Comparison of ENCODE assay signal across 26 cellular contexts in the genomic region with DNA sequence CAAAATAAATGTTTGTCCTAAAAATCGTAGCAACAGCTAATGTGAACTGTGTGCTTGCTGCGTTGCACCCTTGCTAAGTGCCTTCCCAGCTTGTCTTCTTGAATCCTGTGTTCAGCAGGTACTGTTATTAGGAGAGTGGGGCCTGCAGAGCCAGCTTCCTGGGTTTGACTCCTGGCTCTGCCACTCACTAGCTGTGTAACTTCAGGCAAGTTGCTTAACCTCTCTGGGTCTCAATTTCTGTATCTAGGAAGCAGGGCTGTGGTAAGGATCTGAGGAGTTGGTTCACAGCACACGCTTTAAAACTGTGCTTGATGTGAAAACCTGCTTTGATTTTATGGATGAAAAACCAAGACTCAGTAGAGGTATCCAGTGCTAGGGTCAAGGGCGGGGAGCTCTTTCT. TPM values are rescaled to one million over a fixed set of nuclear protein-coding genes. Genes with fewer than 3 reads are reported as not detected.
DNase-seq lines count a peak whose midpoint lies in the region; ATAC-seq and TF ChIP-seq lines count a peak whose summit lies in the region.
"Had no signal": no experiment of that assay in that cellular context is flagged by ENCODE, and none has a peak within 500 bp of the region (broad histone marks: within the 10 kb centered on the region; RNA-seq: fewer than 3 reads in every experiment).

No MANE protein-coding gene starts in this region.

- H3K4me1 ChIP-seq in left lung, result peaks cover 66 to 73% of the 10 kb centered on the region in 2 donors
- H3K4me1 ChIP-seq in stomach smooth muscle (ENCODE audit: control insufficient read depth, insufficient read depth, low read length), result peaks cover 97% of the 10 kb centered on the region
- H3K4me1 ChIP-seq in OCI-LY7 (ENCODE audit: insufficient read depth, low read length, poor library complexity, severe bottlenecking), result no peaks in the 10 kb centered on the region

- BruUV-seq in OCI-LY7 (replicated peaks; lab: Mats Ljungman, UMichigan), result no TSS peak

- intact Hi-C loops in left lung (cut with DNase I) (no loop called here), OCI-LY7 (cut with micrococcal nuclease; ENCODE audit: unreplicated experiment) (no loop called here)

- no peak overlapping the region for H3K9ac ChIP-seq in stomach smooth muscle (ENCODE audit: low read length in 2 of 2)

- H3K9me3 ChIP-seq in left lung, result no peaks in the 10 kb centered on the region
- no peaks in the 10 kb centered on the region for H3K9me3 ChIP-seq in stomach smooth muscle (ENCODE audit: control insufficient read depth in 2 of 2, low read length in 2 of 2)
- H3K9me3 ChIP-seq in OCI-LY7 (ENCODE audit: low read length), result no peaks in the 10 kb centered on the region

- H3K36me3 ChIP-seq in left lung (no peaks in the 10 kb centered on the region), stomach smooth muscle (ENCODE audit: control insufficient read depth in 2 of 2, insufficient read depth in 2 of 2, low read length in 2 of 2) (peaks cover 0 to 2% of the 10 kb centered on the region in 2 donors), OCI-LY7 (ENCODE audit: insufficient read depth, low read length) (no peaks in the 10 kb centered on the region)

- H3K27me3 ChIP-seq in left lung, result peaks cover 0 to 14% of the 10 kb centered on the region in 2 donors
- no peaks in the 10 kb centered on the region for H3K27me3 ChIP-seq in stomach smooth muscle (ENCODE audit: control insufficient read depth in 1 of 2, insufficient read depth in 2 of 2, low read length in 2 of 2)

- POLR2A ChIA-PET in OCI-LY7 (lab: Charles Lee), result interaction anchor here (0.6 kb wide), 1 partner anchor 16 kb away, joined by 3 read pairs; no protein-coding TSS in a partner anchor

- no peaks in the 10 kb centered on the region for H3K79me2 ChIP-seq in OCI-LY7 (ENCODE audit: insufficient read depth, low read depth, low read length)

- H3K27ac ChIP-seq in C4-2B (peak overlapping the region; percentile 100), angular gyrus (ENCODE audit: low read depth, low read length) (peak overlapping the region; percentile 67), left lung (peak overlapping the region; percentile 7 to 13), stomach smooth muscle (ENCODE audit: low read length) (peak overlapping the region; percentile 93), OCI-LY7 (ENCODE audit: low read depth, low read length, poor library complexity, severe bottlenecking) (no peak overlapping the region)
- H3K27ac ChIP-seq: PC-9, SK-N-MC had no signal

- no peak for TF ChIP-seq CTCF in C4-2B (conservative IDR thresholded peaks at IDR 0.05)
- TF ChIP-seq CTCF in left lung (IDR thresholded peaks at IDR 0.05), result no peak
- no peak for TF ChIP-seq CTCF in OCI-LY7 (conservative IDR thresholded peaks at IDR 0.05; ENCODE audit: low read length)

- H3K9me2 ChIP-seq in OCI-LY7 (ENCODE audit: insufficient read depth, low read length), result no peaks in the 10 kb centered on the region

- no peak overlapping the region for H3K4me2 ChIP-seq in OCI-LY7 (ENCODE audit: low read length)
- H3K4me2 ChIP-seq: PC-9 had no signal

- no peak overlapping the region for H3K4me3 ChIP-seq in left lung
- peak overlapping the region in 1 of 2 donors; percentile 40 for H3K4me3 ChIP-seq in stomach smooth muscle (ENCODE audit: low read length in 2 of 2)
- no peak overlapping the region for H3K4me3 ChIP-seq in OCI-LY7 (ENCODE audit: low read depth, low read length, poor library complexity, severe bottlenecking)
- H3K4me3 ChIP-seq: PC-9, SK-N-MC had no signal

- ATAC-seq in left lung (no peak), GM19467 (IDR thresholded peaks at IDR 0.05; ENCODE audit: unreplicated experiment) (no peak)
- ATAC-seq: left cardiac atrium, WTC11 had no signal

- CTCF ChIA-PET in OCI-LY7 (lab: Charles Lee; ENCODE audit: unreplicated experiment), result no interaction called here

- H4K20me1 ChIP-seq in OCI-LY7 (ENCODE audit: insufficient read depth, low read length), result no peaks in the 10 kb centered on the region; the same call in 1 of the 2 replicates

- H2AFZ ChIP-seq in OCI-LY7 (ENCODE audit: low read length), result no peak overlapping the region
- H2AFZ ChIP-seq: PC-9 had no signal

- DNase-seq in left lung (no peak), OCI-LY7 (ENCODE audit: low spot score) (no peak), hypothalamus (lab: John Stamatoyannopoulos, UW) (no peak), NCI-H2081 treated with DMSO at 0.1 percent for 48 hours (lab: John Stamatoyannopoulos, UW) (no peak)
- DNase-seq: activated CD4-positive, alpha-beta T cell treated with anti-CD3 and anti-CD28 coated beads, Interleukin-2, amount 50 U/mL, for 4 hours; activated effector memory CD4-positive, alpha-beta T cell treated with anti-CD3 and anti-CD28 coated beads, Interleukin-2, amount 50 U/mL, for 16 hours; CD4-positive, alpha-beta memory T cell; DMS153; foreskin melanocyte; GF-D8; KBM-7; left cardiac atrium; NCI-H146; NCI-H2227 treated with DMSO at 0.1 percent for 48 hours; PC-9; stimulated activated CD4-positive, alpha-beta T cell treated with anti-CD3 and anti-CD28 coated beads, Interleukin-12 subunit alpha, Interleukin-12 subunit beta, amount 100 ng/mL, for 4 hours; substantia nigra had no signal

RNA-seq across cellular contexts. Expression of a gene that starts 10.0 kb away (rescaled TPM):
- total RNA-seq in left lung, result 100 to 1,000 TPM; 166 to 237 TPM
- 0.03 and 0.16 TPM in 2 replicates for total RNA-seq in OCI-LY7 (2014; rRNA removed; shearing (Covaris generic))
- total RNA-seq in OCI-LY7 (2022), result 0.68 and 0.72 TPM in 2 replicates

RNA-seq across cellular contexts. Expression of a gene that starts 35.9 kb away (rescaled TPM):
- total RNA-seq in left lung (under 1 TPM in 1 of 2 donors, not detected in 1; 0.13 TPM), OCI-LY7 (2022) (0.77 and 0.84 TPM in 2 replicates)
- total RNA-seq in OCI-LY7 (2014; rRNA removed; shearing (Covaris generic)), result 0.06 and 0.18 TPM in 2 replicates
- total RNA-seq: CD4-positive, alpha-beta memory T cell; neural crest cell; progenitor cell of endocrine pancreas; T-helper 2 cell treated with Interferon-gamma antibody and Interleukin-4, amounts not matched to agents 100 ng/mL and 5 ng/mL, for 36 hours had no signal

RNA-seq across cellular contexts. Expression of a gene that starts 48.2 kb away (rescaled TPM):
- total RNA-seq in left lung (10 to 100 TPM; 14.7 to 20.5 TPM), OCI-LY7 (2022) (24.7 and 32.4 TPM in 2 replicates)
- 29.5 and 43.0 TPM in 2 replicates for total RNA-seq in OCI-LY7 (2014; rRNA removed; shearing (Covaris generic))

RNA-seq across cellular contexts. Expression of a gene that starts 59.6 kb away (rescaled TPM):
- 100 to 1,000 TPM in 1 of 2 donors, 10 to 100 TPM in 1; 74.8 to 118 TPM for total RNA-seq in left lung
- 237 and 243 TPM in 2 replicates for total RNA-seq in OCI-LY7 (2014; rRNA removed; shearing (Covaris generic))
- 171 and 183 TPM in 2 replicates for total RNA-seq in OCI-LY7 (2022)

Comparison
In these comparisons a context has a peak if more than half of its experiments do, and no peak if none do; other contexts are left out.
1. RNA of a gene that starts 10.0 kb away (total RNA-seq): 166 to 237 TPM in left lung; 0.03 to 0.72 TPM in OCI-LY7; every median in the first group is over 10 times any median in the second.